In genomic region chr14:103333754-103334643, GRCh38 we compare ENCODE assay signal across 1 cellular context.
TF ChIP-seq lines count a peak whose summit lies in the region.

Gene EIF5, plus strand, starts transcription at chr14:103334237. Its CDS starts 1,624 bp downstream, at chr14:103335861.

TF ChIP-seq in HepG2, 621 proteins besides CTCF, POLR2A, EP300 and RAD21 (continued from another document and continues in another):
- TF ChIP-seq ZNF710 (CRISPR knock-in tag; IDR thresholded peaks at IDR 0.05; ENCODE audit: borderline replicate concordance) (peak; percentile 18), NCOA5 (CRISPR knock-in tag; IDR thresholded peaks at IDR 0.05) (no peak), ZFP91 (CRISPR knock-in tag; IDR thresholded peaks at IDR 0.05; ENCODE audit: borderline replicate concordance) (peak; percentile 75; the same call in 1 of the 2 replicates), NBN (conservative IDR thresholded peaks at IDR 0.05) (no peak), ZFY (CRISPR knock-in tag; IDR thresholded peaks at IDR 0.05) (peak; percentile 99), TBL1XR1 (IDR thresholded peaks at IDR 0.05; ENCODE audit: borderline replicate concordance, low read length, partially characterized antibody) (peak; percentile 50), KDM4B (CRISPR knock-in tag; IDR thresholded peaks at IDR 0.05) (no peak), ZNF75D (CRISPR knock-in tag; IDR thresholded peaks at IDR 0.05; ENCODE audit: borderline replicate concordance) (no peak), RXRA (CRISPR knock-in tag; IDR thresholded peaks at IDR 0.05) (peak; percentile 75), ZNF703 (CRISPR knock-in tag; IDR thresholded peaks at IDR 0.05; ENCODE audit: borderline replicate concordance) (no peak; the same call in 1 of the 2 replicates), ZNF253 (CRISPR knock-in tag; IDR thresholded peaks at IDR 0.05; ENCODE audit: borderline replicate concordance) (no peak; the same call in 1 of the 2 replicates), ZNF574 (CRISPR knock-in tag; IDR thresholded peaks at IDR 0.05) (peak; percentile 83), ELK4 (CRISPR knock-in tag; IDR thresholded peaks at IDR 0.05; ENCODE audit: borderline replicate concordance) (no peak), ZNF792 (CRISPR knock-in tag; IDR thresholded peaks at IDR 0.05) (peak; percentile 51; the same call in 1 of the 2 replicates), RORA (CRISPR knock-in tag; IDR thresholded peaks at IDR 0.05) (no peak), SOX5 (CRISPR knock-in tag; IDR thresholded peaks at IDR 0.05; ENCODE audit: borderline replicate concordance) (peak; percentile 11; the same call in 1 of the 2 replicates), MYNN (CRISPR knock-in tag; IDR thresholded peaks at IDR 0.05; ENCODE audit: low read depth) (peak; percentile 77; the same call in 1 of the 2 replicates), E2F2 (CRISPR knock-in tag; IDR thresholded peaks at IDR 0.05; ENCODE audit: borderline replicate concordance) (peak; percentile 60; the same call in 1 of the 2 replicates), ZNF629 (CRISPR knock-in tag; conservative IDR thresholded peaks at IDR 0.05) (peak; percentile 4; the same call in 1 of the 2 replicates), ISX (CRISPR knock-in tag; conservative IDR thresholded peaks at IDR 0.05) (peak; percentile 1; the same call in 1 of the 2 replicates), ZSCAN25 (CRISPR knock-in tag; IDR thresholded peaks at IDR 0.05) (peak; percentile 54; the same call in 1 of the 2 replicates), ZNF431 (CRISPR knock-in tag; IDR thresholded peaks at IDR 0.05; ENCODE audit: borderline replicate concordance, low read depth) (no peak), ZBTB38 (CRISPR knock-in tag; IDR thresholded peaks at IDR 0.05) (peak; percentile 51; the same call in 1 of the 2 replicates), ZNF891 (CRISPR knock-in tag; IDR thresholded peaks at IDR 0.05) (peak; percentile 45; the same call in 1 of the 2 replicates), ZNF788 (CRISPR knock-in tag; IDR thresholded peaks at IDR 0.05; ENCODE audit: borderline replicate concordance) (peak; percentile 59; the same call in 1 of the 2 replicates), TRIM22 (IDR thresholded peaks at IDR 0.05) (no peak), ZNF354B (CRISPR knock-in tag; IDR thresholded peaks at IDR 0.05) (peak; percentile 45; the same call in 1 of the 2 replicates), ZNF577 (CRISPR knock-in tag; IDR thresholded peaks at IDR 0.05; ENCODE audit: borderline replicate concordance, low read depth) (no peak), CENPT (CRISPR knock-in tag; IDR thresholded peaks at IDR 0.05; ENCODE audit: low read depth) (peak; percentile 24; the same call in 1 of the 2 replicates), ZBTB21 (CRISPR knock-in tag; IDR thresholded peaks at IDR 0.05) (no peak), STAT6 (CRISPR knock-in tag; IDR thresholded peaks at IDR 0.05; ENCODE audit: borderline replicate concordance) (no peak), ZNF124 (CRISPR knock-in tag; IDR thresholded peaks at IDR 0.05) (peak; percentile 16; the same call in 1 of the 2 replicates), HIC2 (CRISPR knock-in tag; IDR thresholded peaks at IDR 0.05; ENCODE audit: low read depth) (peak; percentile 49; the same call in 1 of the 2 replicates), ZNF597 (CRISPR knock-in tag; IDR thresholded peaks at IDR 0.05) (no peak), ZNF510 (CRISPR knock-in tag; IDR thresholded peaks at IDR 0.05; ENCODE audit: low read depth) (no peak), PLSCR1 (CRISPR knock-in tag; IDR thresholded peaks at IDR 0.05; ENCODE audit: borderline replicate concordance) (no peak; the same call in 1 of the 2 replicates), ZBTB43 (CRISPR knock-in tag; conservative IDR thresholded peaks at IDR 0.05) (peak; percentile 54), THYN1 (CRISPR knock-in tag; IDR thresholded peaks at IDR 0.05; ENCODE audit: borderline replicate concordance, low read depth) (no peak), ZNF607 (CRISPR knock-in tag; IDR thresholded peaks at IDR 0.05; ENCODE audit: borderline replicate concordance) (0 out of 2 replicates have a peak, but pooled peaks have one; percentile 75), ZSCAN31 (CRISPR knock-in tag; IDR thresholded peaks at IDR 0.05; ENCODE audit: low read depth) (peak; percentile 79; the same call in 1 of the 2 replicates)
